In the genomic region with DNA sequence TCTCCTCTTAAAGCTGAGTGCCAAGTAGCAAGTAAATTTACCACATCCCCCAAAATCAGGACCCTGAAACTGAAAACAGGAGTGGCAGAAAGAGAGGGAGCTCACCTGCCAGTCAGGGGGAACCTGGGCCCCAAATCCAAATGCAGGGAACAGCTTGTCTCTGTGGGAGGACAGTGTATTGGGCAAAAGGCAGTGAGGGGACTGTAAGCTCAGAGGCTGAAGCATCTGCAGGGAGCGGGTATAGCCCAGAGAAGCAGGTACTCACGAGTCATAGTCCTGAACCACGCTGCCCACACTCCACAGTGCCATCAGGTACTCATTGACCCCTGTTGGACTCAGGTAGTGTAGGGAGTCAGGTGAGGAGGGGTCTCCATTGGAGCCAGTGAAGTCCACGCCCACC, we compare ENCODE assay signal across 19 cellular contexts.
"Had no signal": no experiment of that assay in that cellular context is flagged by ENCODE, and none has a peak within 500 bp of the region (broad histone marks: within the 10 kb centered on the region; RNA-seq: fewer than 3 reads in every experiment).

No MANE protein-coding gene starts in this region.

- ATAC-seq: activated CD8-positive, alpha-beta T cell treated with anti-CD3 and anti-CD28 coated beads, Interleukin-2, amount 10 ng/mL, durations not matched to agents 7 days and 5 days; activated naive CD8-positive, alpha-beta T cell treated with anti-CD3 and anti-CD28 coated beads, Interleukin-2, amount 50 U/mL, for 24 hours; left lung; naive thymus-derived CD8-positive, alpha-beta T cell had no signal

- H3K4me3 Mint-ChIP-seq: activated CD4-positive, alpha-beta T cell treated with anti-CD3 and anti-CD28 coated beads, Interleukin-2, amount 10 ng/mL, durations not matched to agents 7 days and 5 days; activated CD8-positive, alpha-beta T cell treated with anti-CD3 and anti-CD28 coated beads, Interleukin-2, amount 10 ng/mL, durations not matched to agents 7 days and 5 days; activated naive CD4-positive, alpha-beta T cell treated with anti-CD3 and anti-CD28 coated beads for 36 hours; activated naive CD8-positive, alpha-beta T cell treated with anti-CD3 and anti-CD28 coated beads, Interleukin-2, amount 50 U/mL, for 24 hours; immature natural killer cell; naive thymus-derived CD8-positive, alpha-beta T cell; neural progenitor cell had no signal

- H3K27me3 Mint-ChIP-seq: activated CD4-positive, alpha-beta T cell treated with anti-CD3 and anti-CD28 coated beads, Interleukin-2, amount 10 ng/mL, durations not matched to agents 7 days and 5 days; activated naive CD8-positive, alpha-beta T cell treated with anti-CD3 and anti-CD28 coated beads, Interleukin-2, amount 50 U/mL, for 24 hours; naive thymus-derived CD8-positive, alpha-beta T cell had no signal

- H3K27ac Mint-ChIP-seq: activated CD4-positive, alpha-beta T cell treated with anti-CD3 and anti-CD28 coated beads, Interleukin-2, amount 10 ng/mL, durations not matched to agents 7 days and 5 days; activated CD8-positive, alpha-beta T cell treated with anti-CD3 and anti-CD28 coated beads, Interleukin-2, amount 10 ng/mL, durations not matched to agents 7 days and 5 days; activated naive CD4-positive, alpha-beta T cell treated with anti-CD3 and anti-CD28 coated beads for 36 hours; neural progenitor cell had no signal

- H3K4me1 ChIP-seq: neural progenitor cell, prostate gland, transverse colon had no signal

- DNase-seq: activated CD4-positive, alpha-beta T cell treated with anti-CD3 and anti-CD28 coated beads, Interleukin-2, amount 10 ng/mL, durations not matched to agents 7 days and 5 days; activated CD8-positive, alpha-beta T cell treated with anti-CD3 and anti-CD28 coated beads, Interleukin-2, amount 10 ng/mL, durations not matched to agents 7 days and 5 days; activated effector memory CD4-positive, alpha-beta T cell treated with Interleukin-2 at 50 U/mL for 16 hours; activated naive CD4-positive, alpha-beta T cell treated with anti-CD3 and anti-CD28 coated beads for 36 hours; activated naive CD8-positive, alpha-beta T cell treated with anti-CD3 and anti-CD28 coated beads, Interleukin-2, amount 50 U/mL, for 24 hours; activated T-cell treated with anti-CD3 and anti-CD28 coated beads, Interleukin-2, amount 50 U/mL, for 48 hours; cortex of kidney; foreskin fibroblast; immature natural killer cell; left lung; naive thymus-derived CD8-positive, alpha-beta T cell; stimulated activated CD4-positive, alpha-beta T cell treated with anti-CD3 and anti-CD28 coated beads, Interleukin-12 subunit alpha, Interleukin-12 subunit beta, amount 100 ng/mL, for 4 hours; stimulated activated CD4-positive, alpha-beta T cell treated with anti-CD3 and anti-CD28 coated beads, Interleukin-4, amount 100 ng/mL, for 4 hours; transverse colon had no signal

- H3K9me3 ChIP-seq: left lung, prostate gland, right atrium auricular region, transverse colon had no signal

- H3K4me1 Mint-ChIP-seq: activated CD4-positive, alpha-beta T cell treated with anti-CD3 and anti-CD28 coated beads, Interleukin-2, amount 10 ng/mL, durations not matched to agents 7 days and 5 days; neural progenitor cell had no signal

- H3K9me3 Mint-ChIP-seq: activated CD4-positive, alpha-beta T cell treated with anti-CD3 and anti-CD28 coated beads, Interleukin-2, amount 10 ng/mL, durations not matched to agents 7 days and 5 days; activated naive CD4-positive, alpha-beta T cell treated with anti-CD3 and anti-CD28 coated beads for 36 hours; activated naive CD8-positive, alpha-beta T cell treated with anti-CD3 and anti-CD28 coated beads, Interleukin-2, amount 50 U/mL, for 24 hours; immature natural killer cell; naive thymus-derived CD8-positive, alpha-beta T cell; neural progenitor cell had no signal

- H2AFZ ChIP-seq: neural progenitor cell had no signal

- H3K4me2 ChIP-seq: neural progenitor cell had no signal

- FAIRE-seq: endometrium, urothelium cell line had no signal

- H3K4me3 ChIP-seq: left lung, neural progenitor cell, prostate gland, right atrium auricular region, transverse colon had no signal

- H3K27ac ChIP-seq: neural progenitor cell, prostate gland, right atrium auricular region, transverse colon had no signal

- H3K27me3 ChIP-seq: left lung, neural progenitor cell, right atrium auricular region, transverse colon had no signal
